12 cellular contexts compared by ENCODE assay signal in genomic region chr2:74501335-74502071, GRCh38. TPM values are rescaled to one million over a fixed set of nuclear protein-coding genes. Genes with fewer than 3 reads are reported as not detected.
DNase-seq lines count a peak whose midpoint lies in the region; ATAC-seq and TF ChIP-seq lines count a peak whose summit lies in the region.
"Had no signal": no experiment of that assay in that cellular context is flagged by ENCODE, and none has a peak within 500 bp of the region (broad histone marks: within the 10 kb centered on the region; RNA-seq: fewer than 3 reads in every experiment).

No MANE protein-coding gene starts in this region.

- no peak for ATAC-seq in activated naive CD8-positive, alpha-beta T cell treated with anti-CD3 and anti-CD28 coated beads, Interleukin-2, amount 10 ng/mL, durations not matched to agents 7 days and 5 days (ENCODE audit: low read depth)
- ATAC-seq in activated naive CD8-positive, alpha-beta T cell treated with anti-CD3 and anti-CD28 coated beads, Interleukin-2, amount 50 U/mL, for 24 hours = no peak
- no peak for ATAC-seq in activated CD8-positive, alpha-beta T cell treated with anti-CD3 and anti-CD28 coated beads for 36 hours
- no peak for ATAC-seq in HG03139 (IDR thresholded peaks at IDR 0.05; ENCODE audit: unreplicated experiment)

- no peak overlapping the region for H3K27ac Mint-ChIP-seq in activated naive CD8-positive, alpha-beta T cell treated with anti-CD3 and anti-CD28 coated beads, Interleukin-2, amount 10 ng/mL, durations not matched to agents 7 days and 5 days
- H3K27ac Mint-ChIP-seq in activated naive CD8-positive, alpha-beta T cell treated with anti-CD3 and anti-CD28 coated beads, Interleukin-2, amount 50 U/mL, for 24 hours = no peak overlapping the region
- H3K27ac Mint-ChIP-seq in activated CD8-positive, alpha-beta T cell treated with anti-CD3 and anti-CD28 coated beads for 36 hours = no peak overlapping the region

- H3K4me1 ChIP-seq in thymus (ENCODE audit: control insufficient read depth, insufficient read depth, low read length) = peaks cover 21% of the 10 kb centered on the region

- peaks cover 41% of the 10 kb centered on the region for H3K4me1 Mint-ChIP-seq in activated naive CD8-positive, alpha-beta T cell treated with anti-CD3 and anti-CD28 coated beads, Interleukin-2, amount 10 ng/mL, durations not matched to agents 7 days and 5 days
- peaks cover 58% of the 10 kb centered on the region for H3K4me1 Mint-ChIP-seq in activated naive CD8-positive, alpha-beta T cell treated with anti-CD3 and anti-CD28 coated beads, Interleukin-2, amount 50 U/mL, for 24 hours
- H3K4me1 Mint-ChIP-seq in activated CD8-positive, alpha-beta T cell treated with anti-CD3 and anti-CD28 coated beads for 36 hours (ENCODE audit: low read depth) = peaks cover 44% of the 10 kb centered on the region

- POLR2A ChIA-PET in activated naive CD8-positive, alpha-beta T cell treated with anti-CD3 and anti-CD28 coated beads, Interleukin-2, amount 10 ng/mL, durations not matched to agents 7 days and 5 days (lab: Charles Lee) = interaction anchor here (1.1 to 1.8 kb wide), 4 partner anchors 11 to 110 kb away, joined by 3 to 8 read pairs (median 4); partner anchors contain the start of genes AUP1 and HTRA2
- POLR2A ChIA-PET in activated CD8-positive, alpha-beta T cell treated with anti-CD3 and anti-CD28 coated beads for 36 hours (lab: Charles Lee) = interaction anchor here (0.6 to 5.2 kb wide), 11 partner anchors 8 to 42 kb away, joined by 3 to 23 read pairs (median 4); partner anchors contain the start of genes AUP1, CCDC142, MRPL53 and TLX2

- 77% methylated on average over 18 of the region's 18 CpGs for WGBS in thymus

- CTCF ChIA-PET in activated CD8-positive, alpha-beta T cell treated with anti-CD3 and anti-CD28 coated beads for 36 hours (lab: Charles Lee) = interaction anchor here (0.6 to 2.0 kb wide), 4 partner anchors 12 to 84 kb away, joined by 3 to 9 read pairs (median 4); partner anchors contain the start of genes CCDC142, TLX2 and TTC31

- H3K9me3 ChIP-seq in thymus (ENCODE audit: control insufficient read depth) = peaks cover 2% of the 10 kb centered on the region
- H3K9me3 ChIP-seq: BLaER1, esophagus squamous epithelium, thoracic aorta had no signal

- no peaks in the 10 kb centered on the region for H3K9me3 Mint-ChIP-seq in activated naive CD8-positive, alpha-beta T cell treated with anti-CD3 and anti-CD28 coated beads, Interleukin-2, amount 10 ng/mL, durations not matched to agents 7 days and 5 days
- H3K9me3 Mint-ChIP-seq in activated naive CD8-positive, alpha-beta T cell treated with anti-CD3 and anti-CD28 coated beads, Interleukin-2, amount 50 U/mL, for 24 hours = no peaks in the 10 kb centered on the region
- H3K9me3 Mint-ChIP-seq in activated CD8-positive, alpha-beta T cell treated with anti-CD3 and anti-CD28 coated beads for 36 hours = no peaks in the 10 kb centered on the region

- no peak for DNase-seq in activated naive CD8-positive, alpha-beta T cell treated with anti-CD3 and anti-CD28 coated beads, Interleukin-2, amount 10 ng/mL, durations not matched to agents 7 days and 5 days
- no peak for DNase-seq in activated naive CD8-positive, alpha-beta T cell treated with anti-CD3 and anti-CD28 coated beads, Interleukin-2, amount 50 U/mL, for 24 hours
- no peak for DNase-seq in activated CD8-positive, alpha-beta T cell treated with anti-CD3 and anti-CD28 coated beads for 36 hours
- DNase-seq in left kidney (ENCODE audit: low read depth, low spot score) = peak; percentile 96
- DNase-seq in NCI-H2107 (lab: John Stamatoyannopoulos, UW) = no peak
- no peak for DNase-seq in putamen (ENCODE audit: low spot score)
- DNase-seq: esophagus squamous epithelium, NCI-H1048 had no signal

- TF ChIP-seq CTCF in activated CD8-positive, alpha-beta T cell treated with anti-CD3 and anti-CD28 coated beads for 36 hours (IDR thresholded peaks at IDR 0.05) = no peak

- H3K36me3 Mint-ChIP-seq in activated naive CD8-positive, alpha-beta T cell treated with anti-CD3 and anti-CD28 coated beads, Interleukin-2, amount 10 ng/mL, durations not matched to agents 7 days and 5 days = peaks cover 10% of the 10 kb centered on the region
- H3K36me3 Mint-ChIP-seq in activated naive CD8-positive, alpha-beta T cell treated with anti-CD3 and anti-CD28 coated beads, Interleukin-2, amount 50 U/mL, for 24 hours (ENCODE audit: low read depth) = peaks cover 21% of the 10 kb centered on the region
- H3K36me3 Mint-ChIP-seq in activated CD8-positive, alpha-beta T cell treated with anti-CD3 and anti-CD28 coated beads for 36 hours (ENCODE audit: low read depth) = peaks cover 27% of the 10 kb centered on the region

- peak overlapping the region; percentile 79 for H3K4me3 Mint-ChIP-seq in activated naive CD8-positive, alpha-beta T cell treated with anti-CD3 and anti-CD28 coated beads, Interleukin-2, amount 10 ng/mL, durations not matched to agents 7 days and 5 days
- no peak overlapping the region for H3K4me3 Mint-ChIP-seq in activated naive CD8-positive, alpha-beta T cell treated with anti-CD3 and anti-CD28 coated beads, Interleukin-2, amount 50 U/mL, for 24 hours
- peak overlapping the region; percentile 19 for H3K4me3 Mint-ChIP-seq in activated CD8-positive, alpha-beta T cell treated with anti-CD3 and anti-CD28 coated beads for 36 hours

- H3K27ac ChIP-seq in thymus (ENCODE audit: low read depth) = peak overlapping the region; percentile 8
- H3K27ac ChIP-seq: BLaER1, thoracic aorta had no signal

- no peak overlapping the region for H3K4me3 ChIP-seq in thymus (ENCODE audit: low read length)
- H3K4me3 ChIP-seq: BLaER1 had no signal

- H3K27me3 Mint-ChIP-seq in activated naive CD8-positive, alpha-beta T cell treated with anti-CD3 and anti-CD28 coated beads, Interleukin-2, amount 10 ng/mL, durations not matched to agents 7 days and 5 days = peaks cover 54% of the 10 kb centered on the region
- H3K27me3 Mint-ChIP-seq in activated naive CD8-positive, alpha-beta T cell treated with anti-CD3 and anti-CD28 coated beads, Interleukin-2, amount 50 U/mL, for 24 hours = peaks cover 66% of the 10 kb centered on the region
- H3K27me3 Mint-ChIP-seq in activated CD8-positive, alpha-beta T cell treated with anti-CD3 and anti-CD28 coated beads for 36 hours = peaks cover 60% of the 10 kb centered on the region

- H3K36me3 ChIP-seq in thymus (ENCODE audit: control insufficient read depth, insufficient read depth) = peaks cover 15% of the 10 kb centered on the region

- H3K27me3 ChIP-seq in thymus (ENCODE audit: control insufficient read depth, insufficient read depth) = peaks cover 89% of the 10 kb centered on the region

- intact Hi-C loops in activated CD8-positive, alpha-beta T cell treated with anti-CD3 and anti-CD28 coated beads for 36 hours (cut with micrococcal nuclease) = no loop called here

RNA-seq across cellular contexts. Expression of gene LBX2, which starts 2.1 kb away (rescaled TPM):
- 1 to 10 TPM; 1.2 to 1.3 TPM for total RNA-seq in activated naive CD8-positive, alpha-beta T cell treated with anti-CD3 and anti-CD28 coated beads, Interleukin-2, amount 10 ng/mL, durations not matched to agents 7 days and 5 days
- total RNA-seq in activated CD8-positive, alpha-beta T cell treated with anti-CD3 and anti-CD28 coated beads for 36 hours = under 1 TPM; 0.36 to 0.43 TPM
- polyA plus RNA-seq in thymus = 0.89 TPM

RNA-seq across cellular contexts. Expression of gene PCGF1, which starts 6.0 kb away (rescaled TPM):
- 10 to 100 TPM; 35.9 to 40.1 TPM for total RNA-seq in activated naive CD8-positive, alpha-beta T cell treated with anti-CD3 and anti-CD28 coated beads, Interleukin-2, amount 10 ng/mL, durations not matched to agents 7 days and 5 days
- total RNA-seq in activated CD8-positive, alpha-beta T cell treated with anti-CD3 and anti-CD28 coated beads for 36 hours = 10 to 100 TPM; 16.1 to 21.1 TPM
- polyA plus RNA-seq in thymus = 29.0 TPM

RNA-seq across cellular contexts. Expression of gene TLX2, which starts 12.7 kb away (rescaled TPM):
- total RNA-seq in activated naive CD8-positive, alpha-beta T cell treated with anti-CD3 and anti-CD28 coated beads, Interleukin-2, amount 10 ng/mL, durations not matched to agents 7 days and 5 days = under 1 TPM; 0.69 to 0.88 TPM
- total RNA-seq in activated CD8-positive, alpha-beta T cell treated with anti-CD3 and anti-CD28 coated beads for 36 hours = under 1 TPM in 1 of 2 experiments, not detected in 1; 0.16 TPM
- polyA plus RNA-seq in thymus = 0.11 TPM
- total RNA-seq: esophagus squamous epithelium, thoracic aorta had no signal

RNA-seq across cellular contexts. Expression of gene TTC31, which starts 18.6 kb away (rescaled TPM):
- 10 to 100 TPM; 44.1 to 46.2 TPM for total RNA-seq in activated naive CD8-positive, alpha-beta T cell treated with anti-CD3 and anti-CD28 coated beads, Interleukin-2, amount 10 ng/mL, durations not matched to agents 7 days and 5 days
- 10 to 100 TPM; 20.3 to 21.9 TPM for total RNA-seq in activated CD8-positive, alpha-beta T cell treated with anti-CD3 and anti-CD28 coated beads for 36 hours
- polyA plus RNA-seq in thymus = 23.5 TPM

RNA-seq across cellular contexts. Expression of gene CCDC142, which starts 18.7 kb away (rescaled TPM):
- total RNA-seq in activated naive CD8-positive, alpha-beta T cell treated with anti-CD3 and anti-CD28 coated beads, Interleukin-2, amount 10 ng/mL, durations not matched to agents 7 days and 5 days = 10 to 100 TPM; 36.8 to 37.1 TPM
- total RNA-seq in activated CD8-positive, alpha-beta T cell treated with anti-CD3 and anti-CD28 coated beads for 36 hours = 10 to 100 TPM in 1 of 2 experiments, 1 to 10 TPM in 1; 7.2 to 10.3 TPM
- polyA plus RNA-seq in thymus = 6.7 TPM
